Comparison of ENCODE assay signal across 12 cellular contexts in the genomic region with DNA sequence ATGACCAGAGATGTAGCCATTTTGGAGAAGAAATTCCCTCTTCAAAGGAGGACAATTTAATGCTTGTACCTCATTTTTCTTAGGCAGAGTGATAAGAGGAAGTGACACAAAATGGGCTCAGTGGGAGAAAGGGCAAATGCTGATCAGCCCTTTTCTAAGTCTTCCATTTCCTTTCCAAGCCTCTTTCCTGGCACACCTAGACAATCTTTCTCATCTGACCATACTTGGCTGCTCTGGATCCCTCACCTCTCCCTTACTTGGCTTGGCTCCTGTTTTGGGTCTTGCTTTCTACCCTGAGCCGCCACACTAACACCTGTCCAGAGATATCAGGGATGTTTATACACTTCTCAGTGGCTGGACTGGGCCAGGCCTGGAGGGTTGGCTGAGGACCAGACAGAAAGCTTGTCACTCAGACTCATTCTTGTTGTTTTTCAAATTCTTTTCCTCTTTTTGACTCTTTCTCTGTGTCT. TPM values are rescaled to one million over a fixed set of nuclear protein-coding genes. Genes with fewer than 3 reads are reported as not detected.
DNase-seq lines count a peak whose midpoint lies in the region; ATAC-seq and TF ChIP-seq lines count a peak whose summit lies in the region.
"Had no signal": no experiment of that assay in that cellular context is flagged by ENCODE, and none has a peak within 500 bp of the region (broad histone marks: within the 10 kb centered on the region; RNA-seq: fewer than 3 reads in every experiment).

No MANE protein-coding gene starts in this region.

- H3K4me1 Mint-ChIP-seq in activated CD4-positive, alpha-beta T cell treated with anti-CD3 and anti-CD28 coated beads for 36 hours: peaks cover 27% of the 10 kb centered on the region

- TF ChIP-seq EP300 in stomach (IDR thresholded peaks at IDR 0.05): no peak

- H3K27ac Mint-ChIP-seq in activated CD4-positive, alpha-beta T cell treated with anti-CD3 and anti-CD28 coated beads for 36 hours: peak overlapping the region; percentile 64

- H3K4me1 ChIP-seq in SJCRH30 (peaks cover 66% of the 10 kb centered on the region), stomach (peaks cover 72 to 97% (median 82%) of the 10 kb centered on the region in 4 donors)

- 10 to 33% (median 28%) methylated on average over 1 of the region's 1 CpG for WGBS in stomach, 5 donors

- peak overlapping the region; percentile 92 for H3K27ac ChIP-seq in SJCRH30
- peak overlapping the region; percentile 63 to 100 (median 96) for H3K27ac ChIP-seq in stomach

- H3K36me3 ChIP-seq in SJCRH30 (no peaks in the 10 kb centered on the region), stomach (no peaks in the 10 kb centered on the region)

- no peaks in the 10 kb centered on the region for H3K9me3 Mint-ChIP-seq in activated CD4-positive, alpha-beta T cell treated with anti-CD3 and anti-CD28 coated beads for 36 hours (ENCODE audit: low read depth)

- POLR2A ChIA-PET in activated CD4-positive, alpha-beta T cell treated with anti-CD3 and anti-CD28 coated beads for 36 hours (lab: Charles Lee): interaction anchor here (7.6 kb wide), 1 partner anchor 10 kb away, joined by 127 read pairs; a partner anchor contains a TSS

- no peak overlapping the region for H3K4me3 Mint-ChIP-seq in activated CD4-positive, alpha-beta T cell treated with anti-CD3 and anti-CD28 coated beads for 36 hours

- no peaks in the 10 kb centered on the region for H3K27me3 Mint-ChIP-seq in activated CD4-positive, alpha-beta T cell treated with anti-CD3 and anti-CD28 coated beads for 36 hours

- TF ChIP-seq POLR2A in stomach (IDR thresholded peaks at IDR 0.05): no peak

- H3K9me3 ChIP-seq in SJCRH30 (replicated peaks) (no peaks in the 10 kb centered on the region), stomach (no peaks in the 10 kb centered on the region)

- DNase-seq in activated CD4-positive, alpha-beta T cell treated with anti-CD3 and anti-CD28 coated beads for 36 hours: no peak
- DNase-seq in activated CD4-positive, alpha-beta T cell treated with anti-CD3 and anti-CD28 coated beads, Interleukin-2, amount 50 U/mL, for 4 hours: no peak
- DNase-seq in SJCRH30 (peak; percentile 91 to 94), left colon (peak in 1 of 2 donors; percentile 48), stomach (peak; percentile 88)
- DNase-seq in stimulated activated CD8-positive, alpha-beta memory T cell treated with anti-CD3 and anti-CD28 coated beads, Interleukin-4, amount 100 ng/mL, for 48 hours: no peak
- DNase-seq: NCI-H1048; stimulated activated CD4-positive, alpha-beta T cell treated with anti-CD3 and anti-CD28 coated beads, Interleukin-12 subunit alpha, Interleukin-12 subunit beta, amount 100 ng/mL, for 4 hours had no signal

- H3K4me3 ChIP-seq in SJCRH30 (no peak overlapping the region), stomach (no peak overlapping the region)

- no peak for ATAC-seq in activated CD4-positive, alpha-beta T cell treated with anti-CD3 and anti-CD28 coated beads for 36 hours
- ATAC-seq in left colon (peak; percentile 17), HG02623 (IDR thresholded peaks at IDR 0.05; ENCODE audit: unreplicated experiment) (no peak), GM18909 (IDR thresholded peaks at IDR 0.05; ENCODE audit: poor library complexity, unreplicated experiment) (no peak)

- H3K27me3 ChIP-seq in SJCRH30 (no peaks in the 10 kb centered on the region), stomach (no peaks in the 10 kb centered on the region)

- intact Hi-C loops in activated CD4-positive, alpha-beta T cell treated with anti-CD3 and anti-CD28 coated beads for 36 hours (cut with DNase I, micrococcal nuclease): no loop called here
- intact Hi-C loops in left colon (cut with DNase I, micrococcal nuclease): no loop called here
- intact Hi-C loops in stomach (cut with DNase I; ENCODE audit: low total_unique reads): no loop called here

- no peak for TF ChIP-seq CTCF in stomach (IDR thresholded peaks at IDR 0.05)

- CTCF ChIA-PET in activated CD4-positive, alpha-beta T cell treated with anti-CD3 and anti-CD28 coated beads for 36 hours (lab: Charles Lee): interaction anchor here (0.9 to 9.2 kb wide), 4 partner anchors 10 to 24 kb away, joined by 3 to 161 read pairs (median 30); a partner anchor contains a TSS

- no peaks in the 10 kb centered on the region for H3K36me3 Mint-ChIP-seq in activated CD4-positive, alpha-beta T cell treated with anti-CD3 and anti-CD28 coated beads for 36 hours (ENCODE audit: low read depth)

RNA-seq across cellular contexts. Expression of a gene that starts 13.1 kb away (rescaled TPM):
- 100 to 1,000 TPM; 112 TPM for total RNA-seq in activated CD4-positive, alpha-beta T cell treated with anti-CD3 and anti-CD28 coated beads for 36 hours
- total RNA-seq in SJCRH30 (2014; rRNA removed; shearing (Covaris generic)): 161 and 177 TPM in 2 replicates
- total RNA-seq in left colon: 100 to 1,000 TPM; 550 to 720 TPM
- 1,000 to 10,000 TPM in 3 of 5 donors, 100 to 1,000 TPM in 2; 204 to 3,386 (median 1,054) TPM for total RNA-seq in stomach
- polyA plus RNA-seq in stomach: 100 to 1,000 TPM; 217 to 613 (median 334) TPM

RNA-seq across cellular contexts. Expression of a gene that starts 18.8 kb away (rescaled TPM):
- 10 to 100 TPM; 19.3 to 22.4 TPM for total RNA-seq in activated CD4-positive, alpha-beta T cell treated with anti-CD3 and anti-CD28 coated beads for 36 hours
- 16.7 and 18.4 TPM in 2 replicates for total RNA-seq in SJCRH30 (2014; rRNA removed; shearing (Covaris generic))
- 10 to 100 TPM; 13.6 to 17.0 TPM for total RNA-seq in left colon
- 100 to 1,000 TPM in 1 of 5 donors, 10 to 100 TPM in 3, 1 to 10 TPM in 1; 5.8 to 165 (median 18.9) TPM for total RNA-seq in stomach
- polyA plus RNA-seq in stomach: 10 to 100 TPM; 31.4 to 53.2 (median 43.9) TPM

RNA-seq across cellular contexts. Expression of a gene that starts 18.9 kb away (rescaled TPM):
- total RNA-seq in activated CD4-positive, alpha-beta T cell treated with anti-CD3 and anti-CD28 coated beads for 36 hours: 1 to 10 TPM; 5.8 to 6.1 TPM
- total RNA-seq in SJCRH30 (2014; rRNA removed; shearing (Covaris generic)): 0.69 and 0.84 TPM in 2 replicates
- total RNA-seq in left colon: under 1 TPM; 0.27 to 0.42 TPM
- 1 to 10 TPM in 1 of 5 donors, under 1 TPM in 2, not detected in 2; 0.73 to 2.6 (median 0.87) TPM for total RNA-seq in stomach
- polyA plus RNA-seq in stomach: under 1 TPM in 2 of 3 donors, not detected in 1; 0.19 to 0.45 TPM

RNA-seq across cellular contexts. Expression of a gene that starts 25.4 kb away (rescaled TPM):
- 10 to 100 TPM; 44.9 to 49.4 TPM for total RNA-seq in activated CD4-positive, alpha-beta T cell treated with anti-CD3 and anti-CD28 coated beads for 36 hours
- total RNA-seq in SJCRH30 (2014; rRNA removed; shearing (Covaris generic)): 33.4 and 35.6 TPM in 2 replicates
- 1 to 10 TPM; 4.2 to 9.0 TPM for total RNA-seq in left colon
- total RNA-seq in stomach: 10 to 100 TPM in 3 of 5 donors, 1 to 10 TPM in 2; 5.8 to 28.4 (median 14.0) TPM
- polyA plus RNA-seq in stomach: 1 to 10 TPM; 7.2 to 8.2 (median 7.4) TPM

RNA-seq across cellular contexts. Expression of a gene that starts 38.3 kb away (rescaled TPM):
- total RNA-seq in activated CD4-positive, alpha-beta T cell treated with anti-CD3 and anti-CD28 coated beads for 36 hours: not detected
- 0.10 TPM in 2 replicates for total RNA-seq in SJCRH30 (2014; rRNA removed; shearing (Covaris generic))
- total RNA-seq in left colon: not detected
- not detected for total RNA-seq in stomach
- polyA plus RNA-seq in stomach: not detected
- total RNA-seq: endothelial cell of umbilical vein, SK-MEL-5 had no signal
- polyA plus RNA-seq: endothelial cell of umbilical vein had no signal

Comparison
In these comparisons a context has a peak if more than half of its experiments do, and no peak if none do; other contexts are left out.
1. DNase-seq: peak in SJCRH30 (2 of 2) and stomach (single experiment); none in activated CD4-positive, alpha-beta T cell treated with anti-CD3 and anti-CD28 coated beads for 36 hours (single experiment), activated CD4-positive, alpha-beta T cell treated with anti-CD3 and anti-CD28 coated beads, Interleukin-2, amount 50 U/mL, for 4 hours (0 of 2) and stimulated activated CD8-positive, alpha-beta memory T cell treated with anti-CD3 and anti-CD28 coated beads, Interleukin-4, amount 100 ng/mL, for 48 hours (single experiment).